Comparison of ENCODE assay signal across 8 cellular contexts in the genomic region with DNA sequence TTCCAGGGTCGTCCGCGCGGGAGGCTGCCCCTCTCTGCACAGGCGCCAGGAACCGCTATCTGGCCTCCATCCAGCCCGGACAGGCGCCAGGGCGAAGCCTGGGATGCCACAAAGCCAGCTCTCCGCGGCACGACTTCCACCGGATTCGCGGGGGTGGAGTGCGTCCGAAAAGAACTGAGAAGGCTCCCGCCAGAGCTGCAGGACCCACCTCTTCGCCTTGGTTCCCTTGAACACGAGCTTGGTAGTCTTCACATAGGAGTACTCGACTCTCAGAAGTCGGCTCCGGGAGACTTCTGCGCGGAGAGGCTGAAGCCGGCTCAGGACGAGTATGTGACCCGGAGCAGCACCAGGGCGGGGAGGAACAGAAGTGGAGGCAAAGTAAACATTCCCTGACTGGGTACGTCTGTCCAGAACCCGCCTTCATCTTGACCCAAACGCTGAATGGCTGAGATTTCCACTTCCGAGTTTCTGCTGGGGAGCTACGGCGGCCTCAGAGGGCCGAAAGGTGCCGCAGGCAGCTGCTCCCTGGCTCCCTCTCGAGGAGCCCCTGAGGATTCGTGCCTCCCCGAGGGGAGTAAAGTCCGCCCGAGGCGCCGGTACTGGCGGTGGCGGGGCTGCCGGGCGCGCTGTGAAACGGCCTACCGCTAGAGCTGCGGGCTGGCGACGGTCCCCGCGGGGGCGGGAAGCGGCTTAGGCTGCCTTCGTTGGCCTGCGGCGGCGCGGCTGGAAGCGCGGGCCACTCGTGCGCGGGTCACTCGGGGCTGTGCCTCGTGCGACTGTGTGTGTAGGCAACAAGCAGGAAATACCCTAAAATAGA.
DNase-seq lines count a peak whose midpoint lies in the region; ATAC-seq and TF ChIP-seq lines count a peak whose summit lies in the region.
"Not testable (repeated sequence)": the region's sequence is repeated elsewhere in the genome, so short reads cannot be mapped to it uniquely, and the experiment has no call there.

No MANE protein-coding gene starts in this region.

- H3K36me3 Mint-ChIP-seq in activated naive CD8-positive, alpha-beta T cell treated with anti-CD3 and anti-CD28 coated beads, Interleukin-2, amount 10 ng/mL, durations not matched to agents 7 days and 5 days: peaks cover 11% of the 10 kb centered on the region

- H3K27me3 ChIP-seq in foreskin keratinocyte; muscle layer of duodenum (ENCODE audit: low read depth, low read length): not testable (repeated sequence)

- H3K4me3 Mint-ChIP-seq in activated naive CD8-positive, alpha-beta T cell treated with anti-CD3 and anti-CD28 coated beads, Interleukin-2, amount 10 ng/mL, durations not matched to agents 7 days and 5 days: peak overlapping the region; percentile 97

- H3K27ac Mint-ChIP-seq in activated naive CD8-positive, alpha-beta T cell treated with anti-CD3 and anti-CD28 coated beads, Interleukin-2, amount 10 ng/mL, durations not matched to agents 7 days and 5 days: peak overlapping the region; percentile 90

- peak; percentile 99 for ATAC-seq in GM19395 (IDR thresholded peaks at IDR 0.05; ENCODE audit: unreplicated experiment)
- ATAC-seq in HG03139 (IDR thresholded peaks at IDR 0.05; ENCODE audit: unreplicated experiment): peak; percentile 98
- ATAC-seq in activated naive CD8-positive, alpha-beta T cell treated with anti-CD3 and anti-CD28 coated beads, Interleukin-2, amount 10 ng/mL, durations not matched to agents 7 days and 5 days (ENCODE audit: low read depth): peak; percentile 97
- ATAC-seq in foreskin keratinocyte: peak; percentile 99

- H3K27me3 Mint-ChIP-seq in activated naive CD8-positive, alpha-beta T cell treated with anti-CD3 and anti-CD28 coated beads, Interleukin-2, amount 10 ng/mL, durations not matched to agents 7 days and 5 days: not testable (repeated sequence)

- H3K36me3 ChIP-seq in muscle layer of duodenum (ENCODE audit: control insufficient read depth in 1 of 2, insufficient read depth in 2 of 2, low read length in 2 of 2): not testable (repeated sequence)

- not testable (repeated sequence) for H3K9me3 Mint-ChIP-seq in activated naive CD8-positive, alpha-beta T cell treated with anti-CD3 and anti-CD28 coated beads, Interleukin-2, amount 10 ng/mL, durations not matched to agents 7 days and 5 days

- H3K27ac ChIP-seq in foreskin keratinocyte: peak overlapping the region; percentile 66
- H3K27ac ChIP-seq in muscle layer of duodenum (ENCODE audit: low read length): peak overlapping the region; percentile 56

- peak; percentile 79 for TF ChIP-seq CTCF in foreskin keratinocyte (conservative IDR thresholded peaks at IDR 0.05)

- not testable (repeated sequence) for H3K9me3 ChIP-seq in muscle layer of duodenum (ENCODE audit: control insufficient read depth in 1 of 2, low read length in 2 of 2)

- H3K4me3 ChIP-seq in muscle layer of duodenum (ENCODE audit: low read depth in 1 of 2, low read length in 2 of 2): peak overlapping the region; percentile 76 to 77

- POLR2A ChIA-PET in activated naive CD8-positive, alpha-beta T cell treated with anti-CD3 and anti-CD28 coated beads, Interleukin-2, amount 10 ng/mL, durations not matched to agents 7 days and 5 days (lab: Charles Lee): interaction anchor here (0.5 to 1.0 kb wide), 3 partner anchors 18 to 1778 kb away, joined by 3 to 4 read pairs (median 3); no protein-coding TSS in a partner anchor

- peaks cover 15% of the 10 kb centered on the region for H3K4me1 Mint-ChIP-seq in activated naive CD8-positive, alpha-beta T cell treated with anti-CD3 and anti-CD28 coated beads, Interleukin-2, amount 10 ng/mL, durations not matched to agents 7 days and 5 days

- not testable (repeated sequence) for H3K4me1 ChIP-seq in foreskin keratinocyte; muscle layer of duodenum (ENCODE audit: control insufficient read depth in 1 of 2, insufficient read depth in 2 of 2, low read length in 2 of 2)

- DNase-seq in CD1c-positive myeloid dendritic cell (ENCODE audit: extremely low spot score) (peak; percentile 87), T follicular helper cell (ENCODE audit: low read depth) (peak; percentile 54), foreskin keratinocyte (peak; percentile 68 to 85)
- DNase-seq in activated naive CD8-positive, alpha-beta T cell treated with anti-CD3 and anti-CD28 coated beads, Interleukin-2, amount 10 ng/mL, durations not matched to agents 7 days and 5 days: peak; percentile 85
- peak; percentile 60 to 62 for DNase-seq in stimulated activated CD8-positive, alpha-beta memory T cell treated with anti-CD3 and anti-CD28 coated beads, Interleukin-15, amount 100 ng/mL, for 4 hours (ENCODE audit: low read depth in 2 of 2)

Comparison
In these comparisons a context has a peak if more than half of its experiments do, and no peak if none do; other contexts are left out.
1. Peak in every context shown above with its lines: DNase-seq, ATAC-seq, H3K4me3 ChIP-seq and H3K27ac ChIP-seq.